Comparison of ENCODE assay signal across 2 cellular contexts in genomic region chrX:13488706-13489105, GRCh38.
TF ChIP-seq lines count a peak whose summit lies in the region.

No MANE protein-coding gene starts in this region.

TF ChIP-seq in IMR-90, 13 proteins besides CTCF, POLR2A, EP300 and RAD21:
- TF ChIP-seq MAFK (IDR thresholded peaks at IDR 0.05; ENCODE audit: low read depth, low read length) = no peak
- TF ChIP-seq RFX5 (IDR thresholded peaks at IDR 0.05; ENCODE audit: low read depth, low read length) = no peak
- TF ChIP-seq NFE2L2 (IDR thresholded peaks at IDR 0.05; ENCODE audit: low read depth, low read length) = no peak
- TF ChIP-seq MAZ (IDR thresholded peaks at IDR 0.05; ENCODE audit: borderline replicate concordance, low read depth, low read length) = no peak
- no peak for TF ChIP-seq CHD1 (IDR thresholded peaks at IDR 0.05; ENCODE audit: low read depth, low read length)

TF ChIP-seq in GM12878, 131 proteins besides CTCF, POLR2A, EP300 and RAD21:
- TF ChIP-seq GABPA (IDR thresholded peaks at IDR 0.05; ENCODE audit: low read depth) (no peak), FOXM1 (IDR thresholded peaks at IDR 0.05; ENCODE audit: low read depth, low read length) (no peak)
TF ChIP-seq in GM12878: peak in this region for 0.
